ENCODE assay signal across 20 cellular contexts in genomic region chr7:109284943-109285342, GRCh38.
DNase-seq lines count a peak whose midpoint lies in the region; ATAC-seq, FAIRE-seq and TF ChIP-seq lines count a peak whose summit lies in the region.
"Had no signal": no experiment of that assay in that cellular context is flagged by ENCODE, and none has a peak within 500 bp of the region (broad histone marks: within the 10 kb centered on the region; RNA-seq: fewer than 3 reads in every experiment).

No MANE protein-coding gene starts in this region.

- no peaks in the 10 kb centered on the region for H3K79me2 ChIP-seq in SK-N-SH (ENCODE audit: insufficient read depth)

- H3K4me3 Mint-ChIP-seq in progenitor cell of endocrine pancreas (ENCODE audit: low read depth) (peak overlapping the region; percentile 9), endothelial cell (ENCODE audit: unreplicated experiment) (no peak overlapping the region)
- H3K4me3 Mint-ChIP-seq in activated naive CD8-positive, alpha-beta T cell treated with anti-CD3 and anti-CD28 coated beads, Interleukin-2, amount 50 U/mL, for 24 hours: no peak overlapping the region
- H3K4me3 Mint-ChIP-seq: CD14-positive monocyte; CD4-positive, alpha-beta memory T cell had no signal

- H3K4me1 Mint-ChIP-seq in progenitor cell of endocrine pancreas (ENCODE audit: low read depth): peaks cover 36% of the 10 kb centered on the region
- H3K4me1 Mint-ChIP-seq in endothelial cell (ENCODE audit: unreplicated experiment): no peaks in the 10 kb centered on the region
- H3K4me1 Mint-ChIP-seq in activated naive CD8-positive, alpha-beta T cell treated with anti-CD3 and anti-CD28 coated beads, Interleukin-2, amount 50 U/mL, for 24 hours: no peaks in the 10 kb centered on the region
- H3K4me1 Mint-ChIP-seq: CD14-positive monocyte; CD4-positive, alpha-beta memory T cell had no signal

- H3K27me3 Mint-ChIP-seq in progenitor cell of endocrine pancreas (no peaks in the 10 kb centered on the region), endothelial cell (ENCODE audit: unreplicated experiment) (no peaks in the 10 kb centered on the region)
- H3K27me3 Mint-ChIP-seq in activated naive CD8-positive, alpha-beta T cell treated with anti-CD3 and anti-CD28 coated beads, Interleukin-2, amount 50 U/mL, for 24 hours: no peaks in the 10 kb centered on the region
- H3K27me3 Mint-ChIP-seq: CD4-positive, alpha-beta memory T cell had no signal

- H3K27ac ChIP-seq in SK-N-SH (ENCODE audit: low read depth in 2 of 2, low read length in 1 of 2): no peak overlapping the region
- peak overlapping the region in 1 of 2 donors; percentile 69 for H3K27ac ChIP-seq in coronary artery
- H3K27ac ChIP-seq: 22Rv1, A549, BLaER1, GM23248 had no signal

- POLR2A ChIA-PET in SK-N-SH (lab: Yijun Ruan, JAX): no interaction called here

- H3K4me3 ChIP-seq in SK-N-SH (ENCODE audit: low read depth in 2 of 2, low read length in 1 of 2) (no peak overlapping the region), coronary artery (peak overlapping the region; percentile 12)
- H3K4me3 ChIP-seq: A549, BLaER1, GM12878, GM23248, HAP-1 had no signal

- H3K9me3 ChIP-seq in SK-N-SH: peaks cover 3% of the 10 kb centered on the region; the same call in 1 of the 2 replicates
- H3K9me3 ChIP-seq: A549, BLaER1, HAP-1 had no signal

- no peak for TF ChIP-seq RAD21 in SK-N-SH (IDR thresholded peaks at IDR 0.05; ENCODE audit: low read length)

- 20% methylated on average over 1 of the region's 1 CpG for WGBS in SK-N-SH (ENCODE audit: low lambda C conversion rate)

- DNase-seq in SK-N-SH: no peak
- no peak for DNase-seq in coronary artery (ENCODE audit: low spot score)
- no peak for DNase-seq in progenitor cell of endocrine pancreas (ENCODE audit: low spot score, unreplicated experiment)
- no peak for DNase-seq in endothelial cell (ENCODE audit: low spot score)
- DNase-seq in GM19239 (ENCODE audit: insufficient read length, low spot score): no peak
- DNase-seq in activated naive CD8-positive, alpha-beta T cell treated with anti-CD3 and anti-CD28 coated beads, Interleukin-2, amount 50 U/mL, for 24 hours: no peak
- DNase-seq: CD4-positive, alpha-beta memory T cell; DMS 273 treated with DMSO at 0.1 percent for 48 hours; DMS53; DND-41; EL; GM23248 had no signal

- no peak for ATAC-seq in SK-N-SH treated with all-trans-retinoic acid at 6 μM for 48 hours
- no peak for ATAC-seq in activated naive CD8-positive, alpha-beta T cell treated with anti-CD3 and anti-CD28 coated beads, Interleukin-2, amount 50 U/mL, for 24 hours
- ATAC-seq: A549, GM12878, HepG2 had no signal

- H3F3A ChIP-seq in SK-N-SH (replicated peaks; ENCODE audit: insufficient read depth): no peaks in the 10 kb centered on the region

- H3K4me2 ChIP-seq in SK-N-SH: no peak overlapping the region
- H3K4me2 ChIP-seq: A549, BLaER1 had no signal

- H3K36me3 Mint-ChIP-seq in progenitor cell of endocrine pancreas (ENCODE audit: insufficient read depth) (peaks cover 12% of the 10 kb centered on the region), endothelial cell (ENCODE audit: low read depth, unreplicated experiment) (no peaks in the 10 kb centered on the region)
- H3K36me3 Mint-ChIP-seq in activated naive CD8-positive, alpha-beta T cell treated with anti-CD3 and anti-CD28 coated beads, Interleukin-2, amount 50 U/mL, for 24 hours (ENCODE audit: low read depth): no peaks in the 10 kb centered on the region
- H3K36me3 Mint-ChIP-seq: CD14-positive monocyte; CD4-positive, alpha-beta memory T cell had no signal

- no peak for TF ChIP-seq CTCF in SK-N-SH (IDR thresholded peaks at IDR 0.05)
- TF ChIP-seq CTCF in coronary artery (IDR thresholded peaks at IDR 0.05): no peak
- no peak for TF ChIP-seq CTCF in progenitor cell of endocrine pancreas (IDR thresholded peaks at IDR 0.05; ENCODE audit: unreplicated experiment)
- TF ChIP-seq CTCF in endothelial cell (IDR thresholded peaks at IDR 0.05; ENCODE audit: unreplicated experiment): no peak

- CTCF ChIA-PET in SK-N-SH (lab: Yijun Ruan, JAX): no interaction called here

- no peaks in the 10 kb centered on the region for H4K20me1 ChIP-seq in SK-N-SH (ENCODE audit: insufficient read depth)
- H4K20me1 ChIP-seq: BLaER1 had no signal

- TF ChIP-seq EP300 in SK-N-SH (IDR thresholded peaks at IDR 0.05; ENCODE audit: borderline replicate concordance in 1 of 2, low read depth in 1 of 2, low read length in 1 of 2): no peak

- H3K27me3 ChIP-seq in SK-N-SH (ENCODE audit: insufficient read depth): no peaks in the 10 kb centered on the region
- H3K27me3 ChIP-seq: BLaER1 had no signal

- peaks cover 36% of the 10 kb centered on the region for H3K9me3 Mint-ChIP-seq in progenitor cell of endocrine pancreas (ENCODE audit: low read depth)
- H3K9me3 Mint-ChIP-seq in endothelial cell (ENCODE audit: unreplicated experiment): no peaks in the 10 kb centered on the region
- peaks cover 16% of the 10 kb centered on the region for H3K9me3 Mint-ChIP-seq in activated naive CD8-positive, alpha-beta T cell treated with anti-CD3 and anti-CD28 coated beads, Interleukin-2, amount 50 U/mL, for 24 hours

- H3K4me1 ChIP-seq in SK-N-SH (ENCODE audit: control insufficient read depth in 1 of 2, insufficient read depth in 2 of 2, low read depth in 1 of 2, low read length in 1 of 2): no peaks in the 10 kb centered on the region
- H3K4me1 ChIP-seq: A549, BLaER1, HAP-1 had no signal

- H3K27ac Mint-ChIP-seq in progenitor cell of endocrine pancreas (peak overlapping the region; percentile 96), endothelial cell (ENCODE audit: unreplicated experiment) (no peak overlapping the region)
- no peak overlapping the region for H3K27ac Mint-ChIP-seq in activated naive CD8-positive, alpha-beta T cell treated with anti-CD3 and anti-CD28 coated beads, Interleukin-2, amount 50 U/mL, for 24 hours
- H3K27ac Mint-ChIP-seq: CD14-positive monocyte had no signal

- FAIRE-seq in GM19239 (lab: Jason Lieb, UNC): no peak
- FAIRE-seq: A549, GM12878, HepG2 had no signal

- H3K9ac ChIP-seq in SK-N-SH: no peak overlapping the region
- H3K9ac ChIP-seq: BLaER1, GM23248 had no signal

- no peaks in the 10 kb centered on the region for H3K36me3 ChIP-seq in SK-N-SH (replicated peaks in 1 of 2; ENCODE audit: control insufficient read depth in 1 of 2, insufficient read depth in 2 of 2, low read length in 1 of 2)
- H3K36me3 ChIP-seq: BLaER1, HAP-1 had no signal

- H3K9me2 ChIP-seq in SK-N-SH: no peaks in the 10 kb centered on the region

- H2AFZ ChIP-seq in SK-N-SH (ENCODE audit: low read depth): no peak overlapping the region
- H2AFZ ChIP-seq: GM23248 had no signal

TF ChIP-seq in SK-N-SH treated with all-trans-retinoic acid at 6 μM for 48 hours, 23 proteins besides CTCF, POLR2A, EP300 and RAD21:
- TF ChIP-seq CREB5 (CRISPR knock-in tag; IDR thresholded peaks at IDR 0.05; ENCODE audit: low read depth) (no peak), ISL1 (CRISPR knock-in tag; IDR thresholded peaks at IDR 0.05) (peak; percentile 80), ZFP3 (CRISPR knock-in tag; IDR thresholded peaks at IDR 0.05) (no peak), TCF4 (CRISPR knock-in tag; IDR thresholded peaks at IDR 0.05; ENCODE audit: borderline replicate concordance) (no peak)

TF ChIP-seq in SK-N-SH, 30 proteins besides CTCF, POLR2A, EP300 and RAD21:
- TF ChIP-seq POLR2AphosphoS5 (IDR thresholded peaks at IDR 0.05; ENCODE audit: low read depth, low read length) (no peak), FOXM1 (IDR thresholded peaks at IDR 0.05; ENCODE audit: low read depth) (no peak), GABPA (IDR thresholded peaks at IDR 0.05; ENCODE audit: low read depth) (no peak), ZBTB33 (IDR thresholded peaks at IDR 0.05; ENCODE audit: borderline replicate concordance, low read depth) (no peak), EZH2phosphoT487 (IDR thresholded peaks at IDR 0.05; ENCODE audit: borderline replicate concordance, low read depth) (no peak), USF1 (IDR thresholded peaks at IDR 0.05; ENCODE audit: borderline replicate concordance, low read depth) (no peak), ELF1 (IDR thresholded peaks at IDR 0.05) (no peak), RFX5 (IDR thresholded peaks at IDR 0.05; ENCODE audit: low read length) (no peak), FOXJ3 (CRISPR knock-in tag; IDR thresholded peaks at IDR 0.05) (no peak)
